In genomic region chr1:150560986-150561829, GRCh38 we compare ENCODE assay signal across 8 cellular contexts. TPM values are rescaled to one million over a fixed set of nuclear protein-coding genes. Genes with fewer than 3 reads are reported as not detected.
DNase-seq lines count a peak whose midpoint lies in the region; ATAC-seq and TF ChIP-seq lines count a peak whose summit lies in the region.

No MANE protein-coding gene starts in this region.

- peak overlapping the region; percentile 95 for H3K27ac Mint-ChIP-seq in Calu3 (ENCODE audit: unreplicated experiment)

- H3K4me3 Mint-ChIP-seq in Calu3 (ENCODE audit: low read depth, unreplicated experiment) = peak overlapping the region; percentile 75

- ATAC-seq in HG03342 (IDR thresholded peaks at IDR 0.05; ENCODE audit: unreplicated experiment) = no peak

- in situ Hi-C loops in astrocyte of the spinal cord (cut with HindIII; ENCODE audit: low sequenced_read_pairs) = no loop called here

- peaks cover 77% of the 10 kb centered on the region for H3K36me3 Mint-ChIP-seq in Calu3 (ENCODE audit: insufficient read depth, unreplicated experiment)

- no peaks in the 10 kb centered on the region for H3K27me3 Mint-ChIP-seq in Calu3 (ENCODE audit: unreplicated experiment)

- DNase-seq in Calu3 (peak; percentile 98), GOT3 (lab: John Stamatoyannopoulos, UW) (peak; percentile 84), NCI-H1694 treated with DMSO at 0.1 percent for 48 hours (lab: John Stamatoyannopoulos, UW) (peak; percentile 96), T-helper 9 cell (peak; percentile 63), astrocyte of the spinal cord (ENCODE audit: low read depth, low spot score) (peak; percentile 99), hippocampal formation (lab: John Stamatoyannopoulos, UW) (peak; percentile 77 to 81), retina (peak; percentile 95)

- H3K4me1 Mint-ChIP-seq in Calu3 (ENCODE audit: low read depth, unreplicated experiment) = peaks cover 49% of the 10 kb centered on the region

- no peaks in the 10 kb centered on the region for H3K9me3 Mint-ChIP-seq in Calu3 (ENCODE audit: low read depth, unreplicated experiment)

- intact Hi-C loops in Calu3 (cut with micrococcal nuclease; ENCODE audit: unreplicated experiment) = loop anchor here (1.0 to 10.0 kb wide), 7 partner anchors 29 to 416 kb away; partner anchors contain the start of gene GOLPH3L

- TF ChIP-seq CTCF in Calu3 (IDR thresholded peaks at IDR 0.05; ENCODE audit: unreplicated experiment) = peak; percentile 82
- TF ChIP-seq CTCF in astrocyte of the spinal cord (IDR thresholded peaks at IDR 0.05; ENCODE audit: low read depth, low read length) = peak; percentile 87

- H3K4me3 ChIP-seq in astrocyte of the spinal cord (ENCODE audit: low read depth, low read length) = peak overlapping the region; percentile 55

- CTCF ChIA-PET in Calu3 (lab: Charles Lee) = interaction anchor here (0.5 to 3.9 kb wide), 23 partner anchors 9 to 624 kb away, joined by 3 to 24 read pairs (median 5); partner anchors contain the start of genes ENSA, FALEC and MCL1

- BruUV-seq in Calu3 (replicated peaks; lab: Mats Ljungman, UMichigan) = no TSS peak

RNA-seq across cellular contexts. Expression of gene ADAMTSL4, which starts 12.0 kb away (rescaled TPM):
- total RNA-seq in Calu3 (2022) = 1.9 and 2.7 TPM in 2 replicates

RNA-seq across cellular contexts. Expression of gene MCL1, which starts 18.2 kb away (rescaled TPM):
- 261 and 262 TPM in 2 replicates for total RNA-seq in Calu3 (2022)

RNA-seq across cellular contexts. Expression of gene FALEC, which starts 45.7 kb away (rescaled TPM):
- 0.71 TPM in 1 of 2 replicates, not detected in the other for total RNA-seq in Calu3 (2022)

RNA-seq across cellular contexts. Expression of gene ECM1, which starts 53.3 kb away (rescaled TPM):
- 1.6 and 2.8 TPM in 2 replicates for total RNA-seq in Calu3 (2022)
